In the genomic region with DNA sequence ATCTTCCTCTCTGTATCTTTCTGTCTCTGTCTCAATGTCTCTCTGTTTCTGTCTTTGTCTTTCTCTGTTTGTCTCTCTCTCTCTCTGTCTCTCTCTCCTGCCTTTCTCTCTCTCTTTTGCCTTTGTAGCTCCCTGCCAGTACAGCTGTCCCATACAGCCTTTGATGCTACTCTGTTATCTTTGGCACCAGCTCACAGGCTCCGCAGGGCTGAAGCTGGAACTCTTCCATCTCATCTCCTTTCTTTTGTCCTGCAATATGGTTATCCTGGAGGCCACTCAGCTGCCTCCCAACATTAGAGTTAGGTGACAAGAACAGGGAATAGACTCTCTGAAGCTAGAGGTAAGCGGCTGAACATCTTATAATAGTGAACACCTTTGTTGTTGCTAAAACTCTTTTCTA, we compare ENCODE assay signal across 18 cellular contexts.
DNase-seq lines count a peak whose midpoint lies in the region; ATAC-seq and TF ChIP-seq lines count a peak whose summit lies in the region.
"Had no signal": no experiment of that assay in that cellular context is flagged by ENCODE, and none has a peak within 500 bp of the region (broad histone marks: within the 10 kb centered on the region; RNA-seq: fewer than 3 reads in every experiment).

No MANE protein-coding gene starts in this region.

- H3K4me3 ChIP-seq in mesendoderm (ENCODE audit: low read length): no peak overlapping the region
- H3K4me3 ChIP-seq: adrenal gland, coronary artery had no signal

- H3K9me3 Mint-ChIP-seq in brain: peaks cover 0 to 16% (median 9%) of the 10 kb centered on the region in 5 experiments

- no peak overlapping the region for H3K4me2 ChIP-seq in mesendoderm (ENCODE audit: low read length)

- no peaks in the 10 kb centered on the region for H3K27me3 ChIP-seq in mesendoderm (ENCODE audit: insufficient read depth, low read length, poor library complexity)
- H3K27me3 ChIP-seq: adrenal gland had no signal

- H2BK5ac ChIP-seq in mesendoderm (ENCODE audit: low read length): no peak overlapping the region

- H2BK120ac ChIP-seq in mesendoderm (ENCODE audit: low read depth, low read length): no peak overlapping the region

- no peaks in the 10 kb centered on the region for H3K79me1 ChIP-seq in mesendoderm (ENCODE audit: low read length)

- no peaks in the 10 kb centered on the region for H3K27me3 Mint-ChIP-seq in brain
- H3K27me3 Mint-ChIP-seq: IgD-negative memory B cell had no signal

- H3K79me2 ChIP-seq in mesendoderm (ENCODE audit: control insufficient read depth, insufficient read depth, low read length): no peaks in the 10 kb centered on the region

- TF ChIP-seq CTCF in brain (conservative IDR thresholded peaks at IDR 0.05): no peak

- peaks cover 33% of the 10 kb centered on the region for H3K4me1 Mint-ChIP-seq in brain
- H3K4me1 Mint-ChIP-seq: CD8-positive, alpha-beta memory T cell; IgD-negative memory B cell had no signal

- no peak overlapping the region for H3K23ac ChIP-seq in mesendoderm (ENCODE audit: low read length)

- no peak overlapping the region for H3K56ac ChIP-seq in mesendoderm (ENCODE audit: low read length)

- H3K27ac ChIP-seq in mesendoderm (ENCODE audit: low read depth, low read length): no peak overlapping the region
- H3K27ac ChIP-seq: adrenal gland, coronary artery had no signal

- no peak overlapping the region for H4K8ac ChIP-seq in mesendoderm (ENCODE audit: low read depth, low read length)

- H3K36me3 Mint-ChIP-seq in brain: no peaks in the 10 kb centered on the region
- H3K36me3 Mint-ChIP-seq: IgD-negative memory B cell had no signal

- ATAC-seq in GM21786 (IDR thresholded peaks at IDR 0.05; ENCODE audit: unreplicated experiment) (no peak), GM18858 (IDR thresholded peaks at IDR 0.05; ENCODE audit: unreplicated experiment) (no peak)

- H3K4ac ChIP-seq in mesendoderm (ENCODE audit: low read depth, low read length): no peak overlapping the region

- H3K4me3 Mint-ChIP-seq in brain: peak overlapping the region in 3 of 5 experiments; percentile 5 to 19 (median 14)
- H3K4me3 Mint-ChIP-seq: CD8-positive, alpha-beta memory T cell; IgD-negative memory B cell had no signal

- H4K5ac ChIP-seq in mesendoderm (ENCODE audit: low read length): no peak overlapping the region

- H2AK5ac ChIP-seq in mesendoderm (ENCODE audit: low read length): no peak overlapping the region

- no peak overlapping the region for H3K9ac ChIP-seq in mesendoderm (ENCODE audit: low read length)

- no peak overlapping the region for H2BK15ac ChIP-seq in mesendoderm (replicated peaks; ENCODE audit: low read depth)

- H3K4me1 ChIP-seq in mesendoderm (ENCODE audit: control insufficient read depth, low read depth, low read length): no peaks in the 10 kb centered on the region
- H3K4me1 ChIP-seq: adrenal gland had no signal

- no peaks in the 10 kb centered on the region for H3K36me3 ChIP-seq in mesendoderm (ENCODE audit: control insufficient read depth, insufficient read depth, low read length)
- H3K36me3 ChIP-seq: adrenal gland had no signal

- peak overlapping the region; percentile 22 to 76 (median 66) for H3K27ac Mint-ChIP-seq in brain

- DNase-seq in DMS153 (lab: John Stamatoyannopoulos, UW) (peak; percentile 39), NCI-H2081 (lab: John Stamatoyannopoulos, UW) (peak; percentile 74 to 91), mesendoderm (peak; percentile 6), GM19240 (ENCODE audit: insufficient read length, low spot score) (no peak)
- no peak for DNase-seq in activated T-cell treated with anti-CD3 and anti-CD28 coated beads, Interleukin-2, amount 50 U/mL, for 48 hours
- DNase-seq: activated CD4-positive, alpha-beta T cell treated with anti-CD3 and anti-CD28 coated beads for 1 hour; CD8-positive, alpha-beta memory T cell; NCI-H1048; posterior cingulate gyrus; small intestine; stimulated activated CD4-positive, alpha-beta T cell treated with anti-CD3 and anti-CD28 coated beads, Interleukin-4, amount 100 ng/mL, for 4 hours; stimulated activated CD8-positive, alpha-beta memory T cell treated with anti-CD3 and anti-CD28 coated beads, Interleukin-4, amount 100 ng/mL, for 48 hours had no signal

- H3K18ac ChIP-seq in mesendoderm (ENCODE audit: low read length): no peak overlapping the region

- no CpG with 5 or more reads among the region's 2 CpGs for WGBS in mesendoderm (ENCODE audit: extremely low coverage, insufficient coverage, low lambda C conversion rate)

Comparison
In these comparisons a context has a peak if more than half of its experiments do, and no peak if none do; other contexts are left out.
1. DNase-seq: peak in DMS153 (single experiment), NCI-H2081 (2 of 2) and mesendoderm (single experiment); none in activated T-cell treated with anti-CD3 and anti-CD28 coated beads, Interleukin-2, amount 50 U/mL, for 48 hours (0 of 2) and GM19240 (single experiment).